8 cellular contexts compared by ENCODE assay signal in the genomic region with DNA sequence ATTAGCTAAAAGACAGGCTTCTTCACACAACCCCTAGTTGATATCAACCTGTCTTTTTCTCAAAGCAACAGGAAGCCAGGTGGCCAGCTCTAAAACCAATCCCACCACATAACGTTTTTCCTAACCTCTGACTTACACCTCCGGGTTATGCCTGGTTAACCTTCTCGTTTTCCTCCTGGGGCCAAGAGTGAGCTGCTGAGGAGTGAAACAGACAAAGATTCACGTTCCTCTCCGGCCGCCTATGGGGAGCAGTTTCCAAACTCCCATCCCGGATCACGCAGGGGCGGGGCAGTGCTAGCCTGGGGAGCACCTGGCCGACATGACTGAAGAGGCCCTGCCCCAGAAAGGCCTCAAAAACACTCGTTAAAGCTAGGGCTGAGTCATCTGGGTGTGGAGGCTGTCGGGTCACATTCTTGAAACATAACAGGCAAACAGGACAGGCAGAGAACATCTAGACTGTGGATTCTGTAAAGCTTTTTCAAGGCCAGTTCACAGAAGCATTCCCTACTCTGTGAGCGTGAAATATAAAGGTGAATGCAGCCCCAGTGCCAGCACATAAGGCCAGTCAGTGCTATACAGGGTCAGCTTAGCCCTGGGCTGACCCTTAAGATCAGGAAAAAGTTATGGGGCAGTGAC.
DNase-seq lines count a peak whose midpoint lies in the region; ATAC-seq lines count a peak whose summit lies in the region.

No MANE protein-coding gene starts in this region.

- H3K9ac ChIP-seq in SK-N-MC (ENCODE audit: insufficient read length) (peak overlapping the region; percentile 68), iPS-20b (ENCODE audit: low read depth, low read length) (peak overlapping the region; percentile 50; the same call in 1 of the 2 replicates)

- H3K9me3 ChIP-seq in SK-N-MC (ENCODE audit: low read depth, low read length) (no peaks in the 10 kb centered on the region), iPS-20b (ENCODE audit: insufficient read depth, low read depth, low read length) (no peaks in the 10 kb centered on the region)

- peaks cover 29% of the 10 kb centered on the region for H3K4me1 ChIP-seq in iPS-20b (ENCODE audit: insufficient read depth, low read length)

- in situ Hi-C loops in ACHN (cut with HindIII; ENCODE audit: low pct_ligation_motif_present, low pct_unique_long_range_greater_than_20kb, low sequenced_read_pairs), result no loop called here

- DNase-seq in ACHN (peak; percentile 89), SK-N-MC (ENCODE audit: low read depth, low spot score) (no peak), NCI-H446 treated with DMSO at 0.1 percent for 48 hours (lab: John Stamatoyannopoulos, UW) (no peak)
- peak; percentile 14 for DNase-seq in stimulated activated CD4-positive, alpha-beta T cell treated with anti-CD3 and anti-CD28 coated beads, Interleukin-12 subunit alpha, Interleukin-12 subunit beta, amount 100 ng/mL, for 4 hours

- H3K27ac ChIP-seq in SK-N-MC, result peak overlapping the region; percentile 99
- H3K27ac ChIP-seq in angular gyrus (ENCODE audit: low read depth, low read length), result peak overlapping the region; percentile 72
- H3K27ac ChIP-seq in iPS-20b (ENCODE audit: low read length), result peak overlapping the region; percentile 59

- H3K4me3 ChIP-seq in SK-N-MC (peak overlapping the region; percentile 63), iPS-20b (ENCODE audit: low read length) (peak overlapping the region; percentile 27; the same call in 1 of the 2 replicates)

- peak; percentile 41 for ATAC-seq in GM18907 (IDR thresholded peaks at IDR 0.05; ENCODE audit: unreplicated experiment)
- peak; percentile 41 for ATAC-seq in HG03432 (IDR thresholded peaks at IDR 0.05; ENCODE audit: unreplicated experiment)

- H3K36me3 ChIP-seq in SK-N-MC (ENCODE audit: insufficient read depth, low read length), result no peaks in the 10 kb centered on the region
- no peaks in the 10 kb centered on the region for H3K36me3 ChIP-seq in iPS-20b (ENCODE audit: insufficient read depth, low read depth, low read length)

- no peaks in the 10 kb centered on the region for H3K27me3 ChIP-seq in iPS-20b (ENCODE audit: insufficient read depth, low read length)

Comparison
In these comparisons a context has a peak if more than half of its experiments do, and no peak if none do; other contexts are left out.
1. DNase-seq: peak in ACHN (single experiment) and stimulated activated CD4-positive, alpha-beta T cell treated with anti-CD3 and anti-CD28 coated beads, Interleukin-12 subunit alpha, Interleukin-12 subunit beta, amount 100 ng/mL, for 4 hours (single experiment); none in SK-N-MC (single experiment) and NCI-H446 treated with DMSO at 0.1 percent for 48 hours (single experiment).
2. Peak in every context shown above with its lines, with median percentiles within 50 percentile points of each other: H3K27ac ChIP-seq.